8 cellular contexts compared by ENCODE assay signal in genomic region chr20:8721098-8721497, GRCh38.
DNase-seq lines count a peak whose midpoint lies in the region; ATAC-seq, FAIRE-seq and TF ChIP-seq lines count a peak whose summit lies in the region.

No MANE protein-coding gene starts in this region.

- H3K27me3 ChIP-seq in ascending aorta: no peaks in the 10 kb centered on the region
- H3K27me3 ChIP-seq in small intestine (ENCODE audit: control insufficient read depth in 2 of 2, insufficient read depth in 2 of 2, low read length in 2 of 2): no peaks in the 10 kb centered on the region

- no peak overlapping the region for H3K27ac ChIP-seq in ascending aorta
- no peak overlapping the region for H3K27ac ChIP-seq in small intestine (ENCODE audit: low read depth in 1 of 2, low read length in 1 of 2)

- H3K4me1 ChIP-seq in ascending aorta (no peaks in the 10 kb centered on the region), small intestine (ENCODE audit: control insufficient read depth in 2 of 2, insufficient read depth in 1 of 2, low read depth in 1 of 2, low read length in 1 of 2) (no peaks in the 10 kb centered on the region)

- FAIRE-seq in small intestine (lab: Jason Lieb, UNC): peak; percentile 23

- peak; percentile 19 to 55 (median 38) for TF ChIP-seq CTCF in ascending aorta (IDR thresholded peaks at IDR 0.05)

- 10 to 29% (median 20%) methylated on average over 5 of the region's 5 CpGs for WGBS in small intestine, 3 donors

- DNase-seq in NCI-H2107 treated with DMSO at 0.1 percent for 48 hours (lab: John Stamatoyannopoulos, UW; ENCODE audit: unreplicated experiment) (peak; percentile 16), NCI-H2107 (lab: John Stamatoyannopoulos, UW) (no peak), NCI-H524 treated with DMSO at 0.1 percent for 48 hours (lab: John Stamatoyannopoulos, UW) (peak; percentile 21), ascending aorta (ENCODE audit: low spot score in 2 of 2) (peak in 1 of 2 donors; percentile 66), hepatic stellate cell (ENCODE audit: low spot score) (peak; percentile 5), small intestine (peak; percentile 59), NCI-H226 (no peak)

- intact Hi-C loops in ascending aorta (cut with DNase I): loop anchor here (5.0 kb wide), 1 partner anchor 784 kb away; no protein-coding TSS in a partner anchor

- no peak overlapping the region for H3K4me3 ChIP-seq in ascending aorta
- H3K4me3 ChIP-seq in small intestine (ENCODE audit: low read depth in 1 of 2, low read length in 2 of 2): no peak overlapping the region

- H3K36me3 ChIP-seq in ascending aorta (no peaks in the 10 kb centered on the region), small intestine (ENCODE audit: control insufficient read depth in 2 of 2, insufficient read depth in 2 of 2, low read length in 2 of 2) (no peaks in the 10 kb centered on the region)

- H3K9me3 ChIP-seq in ascending aorta (no peaks in the 10 kb centered on the region), small intestine (ENCODE audit: control insufficient read depth, low read depth) (no peaks in the 10 kb centered on the region)

- peak; percentile 55 for ATAC-seq in HG03378 (IDR thresholded peaks at IDR 0.05; ENCODE audit: unreplicated experiment)

Comparison
In these comparisons a context has a peak if more than half of its experiments do, and no peak if none do; other contexts are left out.
1. DNase-seq: peak in NCI-H2107 treated with DMSO at 0.1 percent for 48 hours (single experiment), NCI-H524 treated with DMSO at 0.1 percent for 48 hours (single experiment), hepatic stellate cell (single experiment) and small intestine (single experiment); none in NCI-H2107 (single experiment) and NCI-H226 (single experiment).